ENCODE assay signal across 27 cellular contexts in genomic region chr17:47628014-47628413, GRCh38.
"Had no signal": no experiment of that assay in that cellular context is flagged by ENCODE, and none has a peak within 500 bp of the region (broad histone marks: within the 10 kb centered on the region; RNA-seq: fewer than 3 reads in every experiment).

No MANE protein-coding gene starts in this region.

- H3K27ac ChIP-seq: neutrophil, ovary, parathyroid adenoma, psoas muscle, right lobe of liver, stomach, thoracic aorta, tibial nerve, upper lobe of left lung, vagina had no signal

- DNase-seq: nephron progenitor cell; nucleus accumbens; ovary; posterior cingulate gyrus; psoas muscle; right cardiac atrium; right lobe of liver; sigmoid colon; small intestine; stimulated activated CD4-positive, alpha-beta T cell treated with anti-CD3 and anti-CD28 coated beads, Interleukin-15, amount 100 ng/mL, for 24 hours; stimulated activated CD4-positive, alpha-beta T cell treated with anti-CD3 and anti-CD28 coated beads, Interleukin-2, amount 100 ng/mL, for 24 hours; stimulated activated CD4-positive, alpha-beta T cell treated with anti-CD3 and anti-CD28 coated beads, Interleukin-2, amount 100 ng/mL, for 48 hours; stimulated activated CD4-positive, alpha-beta T cell treated with anti-CD3 and anti-CD28 coated beads, Interleukin-4, amount 100 ng/mL, for 24 hours; stimulated activated naive B cell treated with anti-CD40 and anti-IgM and Interleukin-4, amounts not matched to agents 10 μg/mL and 1 μg/mL and 100 μg/mL, for 72 hours; stimulated activated naive CD4-positive, alpha-beta T cell treated with Interleukin-2 at 50 U/mL for 16 hours; stomach; thyroid gland; trophoblast cell; upper lobe of left lung had no signal

- H3K36me3 ChIP-seq: ovary, thyroid gland had no signal

- H3K9me3 ChIP-seq: neutrophil, ovary, psoas muscle, right lobe of liver, sigmoid colon, stomach, thoracic aorta, thyroid gland, tibial nerve, upper lobe of left lung, vagina had no signal

- H3K9ac ChIP-seq: parathyroid adenoma had no signal

- H3K27me3 ChIP-seq: neutrophil, ovary, right lobe of liver, sigmoid colon, stomach, thyroid gland, tibial nerve, upper lobe of left lung, vagina had no signal

- H3K4me1 ChIP-seq: parathyroid adenoma, psoas muscle, tibial nerve, upper lobe of left lung, vagina had no signal

- H2AFZ ChIP-seq: parathyroid adenoma had no signal

- ATAC-seq: natural killer cell treated with Interleukin-12 subunit alpha and Interleukin-12 subunit beta and Interleukin-15 and Interleukin-18, amount 100 ng/mL, for 72 hours; psoas muscle; right cardiac atrium; right lobe of liver; stimulated activated effector memory CD8-positive, alpha-beta T cell treated with anti-CD3 and anti-CD28 coated beads, Interleukin-12 subunit alpha, Interleukin-12 subunit beta, amount 100 ng/mL, for 72 hours; stimulated activated naive B cell treated with anti-CD40 and anti-IgM and Interleukin-4, amounts not matched to agents 10 μg/mL and 1 μg/mL and 100 μg/mL, for 72 hours had no signal

- H3K4me3 ChIP-seq: ovary, psoas muscle, right lobe of liver, sigmoid colon, stomach, thoracic aorta, thyroid gland, tibial nerve, upper lobe of left lung, vagina had no signal

- H3K79me2 ChIP-seq: parathyroid adenoma had no signal

- FAIRE-seq: small intestine, urothelium cell line had no signal
